ENCODE assay signal across 1 cellular context in genomic region chr18:48105317-48105716, GRCh38.
TF ChIP-seq lines count a peak whose summit lies in the region.

No MANE protein-coding gene starts in this region.

TF ChIP-seq in H1, 55 proteins besides CTCF, POLR2A, EP300 and RAD21:
- TF ChIP-seq SP2 (IDR thresholded peaks at IDR 0.05; ENCODE audit: low read length) (no peak), CREB1 (IDR thresholded peaks at IDR 0.05) (no peak), E2F6 (IDR thresholded peaks at IDR 0.05) (no peak), TBP (IDR thresholded peaks at IDR 0.05; ENCODE audit: low read depth, low read length) (no peak), RBBP5 (IDR thresholded peaks at IDR 0.05; ENCODE audit: borderline replicate concordance, low read depth, low read length) (no peak), JUND (IDR thresholded peaks at IDR 0.05; ENCODE audit: low read length) (no peak), CBX5 (IDR thresholded peaks at IDR 0.05; ENCODE audit: low read depth, low read length) (no peak)
- TF ChIP-seq, protein P1, sequence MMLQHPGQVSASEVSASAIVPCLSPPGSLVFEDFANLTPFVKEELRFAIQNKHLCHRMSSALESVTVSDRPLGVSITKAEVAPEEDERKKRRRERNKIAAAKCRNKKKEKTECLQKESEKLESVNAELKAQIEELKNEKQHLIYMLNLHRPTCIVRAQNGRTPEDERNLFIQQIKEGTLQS (IDR thresholded peaks at IDR 0.05; ENCODE audit: insufficient read depth, low read depth, low read length), result no peak
